12 cellular contexts compared by ENCODE assay signal in genomic region chrX:153514259-153514658, GRCh38. TPM values are rescaled to one million over a fixed set of nuclear protein-coding genes. Genes with fewer than 3 reads are reported as not detected.
"Had no signal": no experiment of that assay in that cellular context is flagged by ENCODE, and none has a peak within 500 bp of the region (broad histone marks: within the 10 kb centered on the region; RNA-seq: fewer than 3 reads in every experiment).

No MANE protein-coding gene starts in this region.

- H3K27ac ChIP-seq: GM23248 had no signal

- H3K4me2 ChIP-seq: GM23338 had no signal

- H3K9me3 Mint-ChIP-seq: GM23338, HFFc6 had no signal

- H3K9ac ChIP-seq: GM23248 had no signal

- H3K36me3 ChIP-seq: HAP-1 had no signal

- H3K9me3 ChIP-seq: HAP-1 had no signal

- H3K4me3 Mint-ChIP-seq: GM23338, H9, HFFc6 had no signal

- DNase-seq: GM23248, GOT3, H7, H9, HCEC 1CT, HFFc6 had no signal

- H2AFZ ChIP-seq: GM23248, GM23338 had no signal

- H3K27ac Mint-ChIP-seq: GM23338, H9, HFFc6 had no signal

- H3K4me1 ChIP-seq: HAP-1 had no signal

- ATAC-seq: GM23338, HCT116 had no signal

- H3K4me3 ChIP-seq: GM23248, GM23338, HAP-1 had no signal

- FAIRE-seq: H1, H54 had no signal

RNA-seq across cellular contexts. Expression of gene ATP2B3, which starts 3.2 kb away (rescaled TPM):
- total RNA-seq: GM23248, H4, H7, HFFc6 had no signal
- polyA plus RNA-seq: GM23248, GM23338 had no signal

RNA-seq across cellular contexts. Expression of gene BGN, which starts 19.5 kb away (rescaled TPM):
- total RNA-seq: H4 had no signal
